In genomic region chr7:74017122-74017521, GRCh38 we compare ENCODE assay signal across 21 cellular contexts. TPM values are rescaled to one million over a fixed set of nuclear protein-coding genes. Genes with fewer than 3 reads are reported as not detected.
"Had no signal": no experiment of that assay in that cellular context is flagged by ENCODE, and none has a peak within 500 bp of the region (broad histone marks: within the 10 kb centered on the region; RNA-seq: fewer than 3 reads in every experiment).

No MANE protein-coding gene starts in this region.

- H3K4me3 ChIP-seq: colonic mucosa, heart left ventricle, left ventricle myocardium inferior, spleen, upper lobe of left lung had no signal

- H3K9me3 ChIP-seq: colonic mucosa, heart left ventricle, left ventricle myocardium inferior, neutrophil, spleen, upper lobe of left lung had no signal

- ATAC-seq: heart left ventricle; naive thymus-derived CD4-positive, alpha-beta T cell; sciatic nerve; stimulated activated naive CD8-positive, alpha-beta T cell treated with anti-CD3 and anti-CD28 coated beads, Interleukin-15, Interleukin-2, amounts not matched to agents 100 U/mL and 50 U/mL, for 24 hours had no signal

- H3K36me3 ChIP-seq: brain microvascular endothelial cell, colonic mucosa, heart left ventricle, left ventricle myocardium inferior, neutrophil, spleen, upper lobe of left lung had no signal

- H3K27me3 ChIP-seq: brain microvascular endothelial cell, colonic mucosa, neutrophil, upper lobe of left lung had no signal

- H3K4me1 ChIP-seq: colonic mucosa had no signal

- DNase-seq: activated CD4-positive, alpha-beta T cell treated with anti-CD3 and anti-CD28 coated beads, Interleukin-2, amount 50 U/mL, for 4 hours; activated gamma-delta T cell; activated naive CD8-positive, alpha-beta T cell treated with anti-CD3 and anti-CD28 coated beads for 36 hours; amygdala; brain microvascular endothelial cell; central memory CD4-positive, alpha-beta T cell; colonic mucosa; erythroblast; kidney; left ventricle myocardium inferior; mammary epithelial cell; naive thymus-derived CD4-positive, alpha-beta T cell; spleen; stimulated activated CD8-positive, alpha-beta memory T cell treated with anti-CD3 and anti-CD28 coated beads, Interleukin-4, amount 100 ng/mL, for 48 hours; stimulated activated naive CD8-positive, alpha-beta T cell treated with anti-CD3 and anti-CD28 coated beads, Interleukin-15, Interleukin-2, amounts not matched to agents 100 U/mL and 50 U/mL, for 24 hours; substantia nigra; upper lobe of left lung had no signal

- H3K27ac ChIP-seq: brain microvascular endothelial cell, colonic mucosa, heart left ventricle, left ventricle myocardium inferior, neutrophil, spleen, upper lobe of left lung had no signal

RNA-seq across cellular contexts. Expression of gene ELN, which starts 10.9 kb away (rescaled TPM):
- total RNA-seq: activated naive CD8-positive, alpha-beta T cell treated with anti-CD3 and anti-CD28 coated beads for 36 hours; T-helper 2 cell treated with Interferon-gamma antibody and Interleukin-4, amounts not matched to agents 100 ng/mL and 5 ng/mL, for 36 hours had no signal
- polyA plus RNA-seq: mammary epithelial cell; naive thymus-derived CD4-positive, alpha-beta T cell had no signal
